Comparison of ENCODE assay signal across 1 cellular context in the genomic region with DNA sequence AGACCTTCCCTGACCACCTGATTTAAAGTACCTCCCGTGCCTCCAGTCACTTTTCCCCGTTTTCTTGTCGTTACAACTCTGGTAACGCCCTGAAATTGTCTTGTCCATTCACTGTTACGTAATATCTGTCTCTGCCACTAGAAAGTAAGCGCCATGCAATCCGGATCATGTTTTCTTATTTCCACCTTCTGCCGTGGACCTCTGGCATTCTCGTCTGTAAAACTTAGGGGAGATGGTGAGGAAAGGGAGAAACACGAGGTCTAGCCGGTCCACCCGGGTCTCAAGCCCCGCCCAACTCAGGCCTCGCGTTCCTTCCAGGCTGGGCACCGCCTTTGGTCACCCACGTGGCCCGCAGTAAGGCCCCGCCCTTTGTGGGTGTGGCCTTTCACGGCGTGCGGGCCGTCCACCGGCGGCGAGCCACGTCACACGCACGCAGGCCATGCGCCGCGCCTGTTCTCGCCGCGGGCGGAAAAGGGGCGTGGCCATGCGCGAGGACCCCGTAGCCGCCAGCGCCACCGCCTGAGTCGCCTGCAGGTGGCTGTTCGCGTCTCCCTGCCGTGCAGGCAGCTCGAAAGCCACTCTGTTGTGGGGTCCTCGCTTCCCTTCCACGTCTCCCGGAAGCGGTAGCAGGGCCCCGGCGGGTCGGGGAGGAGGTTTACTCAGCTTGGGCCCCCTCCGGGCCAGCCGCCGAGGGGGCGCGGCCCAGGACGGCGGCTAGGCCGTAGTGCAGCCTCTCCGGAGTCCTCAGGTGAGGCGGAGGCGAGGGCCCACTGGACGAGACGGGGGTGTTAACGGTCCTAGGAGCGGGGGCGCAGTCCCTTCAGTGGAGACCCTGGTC.
A peak's percentile ranks its signal among the peaks of the same experiment; 100 is the strongest.
TF ChIP-seq lines count a peak whose summit lies in the region.

A gene with protein sequence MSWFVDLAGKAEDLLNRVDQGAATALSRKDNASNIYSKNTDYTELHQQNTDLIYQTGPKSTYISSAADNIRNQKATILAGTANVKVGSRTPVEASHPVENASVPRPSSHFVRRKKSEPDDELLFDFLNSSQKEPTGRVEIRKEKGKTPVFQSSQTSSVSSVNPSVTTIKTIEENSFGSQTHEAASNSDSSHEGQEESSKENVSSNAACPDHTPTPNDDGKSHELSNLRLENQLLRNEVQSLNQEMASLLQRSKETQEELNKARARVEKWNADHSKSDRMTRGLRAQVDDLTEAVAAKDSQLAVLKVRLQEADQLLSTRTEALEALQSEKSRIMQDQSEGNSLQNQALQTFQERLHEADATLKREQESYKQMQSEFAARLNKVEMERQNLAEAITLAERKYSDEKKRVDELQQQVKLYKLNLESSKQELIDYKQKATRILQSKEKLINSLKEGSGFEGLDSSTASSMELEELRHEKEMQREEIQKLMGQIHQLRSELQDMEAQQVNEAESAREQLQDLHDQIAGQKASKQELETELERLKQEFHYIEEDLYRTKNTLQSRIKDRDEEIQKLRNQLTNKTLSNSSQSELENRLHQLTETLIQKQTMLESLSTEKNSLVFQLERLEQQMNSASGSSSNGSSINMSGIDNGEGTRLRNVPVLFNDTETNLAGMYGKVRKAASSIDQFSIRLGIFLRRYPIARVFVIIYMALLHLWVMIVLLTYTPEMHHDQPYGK (plus strand): TSS at position 597 of the 838 bp plus-strand sequence. CDS start 3,133 bp downstream, outside the sequence.

TF ChIP-seq in HepG2, 621 proteins besides CTCF, POLR2A, EP300 and RAD21 (continued from another document and continues in another):
- TF ChIP-seq, protein P1, sequence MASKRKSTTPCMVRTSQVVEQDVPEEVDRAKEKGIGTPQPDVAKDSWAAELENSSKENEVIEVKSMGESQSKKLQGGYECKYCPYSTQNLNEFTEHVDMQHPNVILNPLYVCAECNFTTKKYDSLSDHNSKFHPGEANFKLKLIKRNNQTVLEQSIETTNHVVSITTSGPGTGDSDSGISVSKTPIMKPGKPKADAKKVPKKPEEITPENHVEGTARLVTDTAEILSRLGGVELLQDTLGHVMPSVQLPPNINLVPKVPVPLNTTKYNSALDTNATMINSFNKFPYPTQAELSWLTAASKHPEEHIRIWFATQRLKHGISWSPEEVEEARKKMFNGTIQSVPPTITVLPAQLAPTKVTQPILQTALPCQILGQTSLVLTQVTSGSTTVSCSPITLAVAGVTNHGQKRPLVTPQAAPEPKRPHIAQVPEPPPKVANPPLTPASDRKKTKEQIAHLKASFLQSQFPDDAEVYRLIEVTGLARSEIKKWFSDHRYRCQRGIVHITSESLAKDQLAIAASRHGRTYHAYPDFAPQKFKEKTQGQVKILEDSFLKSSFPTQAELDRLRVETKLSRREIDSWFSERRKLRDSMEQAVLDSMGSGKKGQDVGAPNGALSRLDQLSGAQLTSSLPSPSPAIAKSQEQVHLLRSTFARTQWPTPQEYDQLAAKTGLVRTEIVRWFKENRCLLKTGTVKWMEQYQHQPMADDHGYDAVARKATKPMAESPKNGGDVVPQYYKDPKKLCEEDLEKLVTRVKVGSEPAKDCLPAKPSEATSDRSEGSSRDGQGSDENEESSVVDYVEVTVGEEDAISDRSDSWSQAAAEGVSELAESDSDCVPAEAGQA (IDR thresholded peaks at IDR 0.05; ENCODE audit: low read depth): no peak; the same call in 1 of the 2 replicates
- TF ChIP-seq, protein P1 (CRISPR knock-in tag; IDR thresholded peaks at IDR 0.05; ENCODE audit: borderline replicate concordance): 0 out of 2 replicates have a peak, but pooled peaks have one; percentile 20
- TF ChIP-seq RARA (CRISPR knock-in tag; IDR thresholded peaks at IDR 0.05) (peak; percentile 7; the same call in 1 of the 2 replicates), CBFB (CRISPR knock-in tag; IDR thresholded peaks at IDR 0.05) (peak; percentile 80; the same call in 1 of the 2 replicates), CREM (IDR thresholded peaks at IDR 0.05) (peak; percentile 62), CREM (CRISPR knock-in tag; IDR thresholded peaks at IDR 0.05) (peak; percentile 10; the same call in 1 of the 2 replicates), RFX1 (IDR thresholded peaks at IDR 0.05) (no peak), ZNF572 (CRISPR knock-in tag; IDR thresholded peaks at IDR 0.05) (no peak), ASH2L (IDR thresholded peaks at IDR 0.05; ENCODE audit: insufficient read length, low read depth, low read length) (peak; percentile 85), POGZ (CRISPR knock-in tag; IDR thresholded peaks at IDR 0.05) (peak; percentile 94), ZNF34 (CRISPR knock-in tag; IDR thresholded peaks at IDR 0.05; ENCODE audit: borderline replicate concordance) (peak; percentile 50; the same call in 1 of the 2 replicates), DR1 (CRISPR knock-in tag; IDR thresholded peaks at IDR 0.05) (peak; percentile 91), SATB2 (CRISPR knock-in tag; IDR thresholded peaks at IDR 0.05) (no peak), ZNF124 (CRISPR knock-in tag; IDR thresholded peaks at IDR 0.05) (peak; percentile 61; the same call in 1 of the 2 replicates), ZFP62 (CRISPR knock-in tag; IDR thresholded peaks at IDR 0.05) (no peak), ZC3H4 (CRISPR knock-in tag; IDR thresholded peaks at IDR 0.05; ENCODE audit: borderline replicate concordance) (no peak), ZFP82 (CRISPR knock-in tag; IDR thresholded peaks at IDR 0.05; ENCODE audit: borderline replicate concordance) (no peak), NPAS2 (CRISPR knock-in tag; IDR thresholded peaks at IDR 0.05; ENCODE audit: borderline replicate concordance) (no peak)
- TF ChIP-seq, protein P2, sequence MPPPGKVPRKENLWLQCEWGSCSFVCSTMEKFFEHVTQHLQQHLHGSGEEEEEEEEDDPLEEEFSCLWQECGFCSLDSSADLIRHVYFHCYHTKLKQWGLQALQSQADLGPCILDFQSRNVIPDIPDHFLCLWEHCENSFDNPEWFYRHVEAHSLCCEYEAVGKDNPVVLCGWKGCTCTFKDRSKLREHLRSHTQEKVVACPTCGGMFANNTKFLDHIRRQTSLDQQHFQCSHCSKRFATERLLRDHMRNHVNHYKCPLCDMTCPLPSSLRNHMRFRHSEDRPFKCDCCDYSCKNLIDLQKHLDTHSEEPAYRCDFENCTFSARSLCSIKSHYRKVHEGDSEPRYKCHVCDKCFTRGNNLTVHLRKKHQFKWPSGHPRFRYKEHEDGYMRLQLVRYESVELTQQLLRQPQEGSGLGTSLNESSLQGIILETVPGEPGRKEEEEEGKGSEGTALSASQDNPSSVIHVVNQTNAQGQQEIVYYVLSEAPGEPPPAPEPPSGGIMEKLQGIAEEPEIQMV (CRISPR knock-in tag; IDR thresholded peaks at IDR 0.05; ENCODE audit: low read depth): no peak
- TF ChIP-seq, protein P3, sequence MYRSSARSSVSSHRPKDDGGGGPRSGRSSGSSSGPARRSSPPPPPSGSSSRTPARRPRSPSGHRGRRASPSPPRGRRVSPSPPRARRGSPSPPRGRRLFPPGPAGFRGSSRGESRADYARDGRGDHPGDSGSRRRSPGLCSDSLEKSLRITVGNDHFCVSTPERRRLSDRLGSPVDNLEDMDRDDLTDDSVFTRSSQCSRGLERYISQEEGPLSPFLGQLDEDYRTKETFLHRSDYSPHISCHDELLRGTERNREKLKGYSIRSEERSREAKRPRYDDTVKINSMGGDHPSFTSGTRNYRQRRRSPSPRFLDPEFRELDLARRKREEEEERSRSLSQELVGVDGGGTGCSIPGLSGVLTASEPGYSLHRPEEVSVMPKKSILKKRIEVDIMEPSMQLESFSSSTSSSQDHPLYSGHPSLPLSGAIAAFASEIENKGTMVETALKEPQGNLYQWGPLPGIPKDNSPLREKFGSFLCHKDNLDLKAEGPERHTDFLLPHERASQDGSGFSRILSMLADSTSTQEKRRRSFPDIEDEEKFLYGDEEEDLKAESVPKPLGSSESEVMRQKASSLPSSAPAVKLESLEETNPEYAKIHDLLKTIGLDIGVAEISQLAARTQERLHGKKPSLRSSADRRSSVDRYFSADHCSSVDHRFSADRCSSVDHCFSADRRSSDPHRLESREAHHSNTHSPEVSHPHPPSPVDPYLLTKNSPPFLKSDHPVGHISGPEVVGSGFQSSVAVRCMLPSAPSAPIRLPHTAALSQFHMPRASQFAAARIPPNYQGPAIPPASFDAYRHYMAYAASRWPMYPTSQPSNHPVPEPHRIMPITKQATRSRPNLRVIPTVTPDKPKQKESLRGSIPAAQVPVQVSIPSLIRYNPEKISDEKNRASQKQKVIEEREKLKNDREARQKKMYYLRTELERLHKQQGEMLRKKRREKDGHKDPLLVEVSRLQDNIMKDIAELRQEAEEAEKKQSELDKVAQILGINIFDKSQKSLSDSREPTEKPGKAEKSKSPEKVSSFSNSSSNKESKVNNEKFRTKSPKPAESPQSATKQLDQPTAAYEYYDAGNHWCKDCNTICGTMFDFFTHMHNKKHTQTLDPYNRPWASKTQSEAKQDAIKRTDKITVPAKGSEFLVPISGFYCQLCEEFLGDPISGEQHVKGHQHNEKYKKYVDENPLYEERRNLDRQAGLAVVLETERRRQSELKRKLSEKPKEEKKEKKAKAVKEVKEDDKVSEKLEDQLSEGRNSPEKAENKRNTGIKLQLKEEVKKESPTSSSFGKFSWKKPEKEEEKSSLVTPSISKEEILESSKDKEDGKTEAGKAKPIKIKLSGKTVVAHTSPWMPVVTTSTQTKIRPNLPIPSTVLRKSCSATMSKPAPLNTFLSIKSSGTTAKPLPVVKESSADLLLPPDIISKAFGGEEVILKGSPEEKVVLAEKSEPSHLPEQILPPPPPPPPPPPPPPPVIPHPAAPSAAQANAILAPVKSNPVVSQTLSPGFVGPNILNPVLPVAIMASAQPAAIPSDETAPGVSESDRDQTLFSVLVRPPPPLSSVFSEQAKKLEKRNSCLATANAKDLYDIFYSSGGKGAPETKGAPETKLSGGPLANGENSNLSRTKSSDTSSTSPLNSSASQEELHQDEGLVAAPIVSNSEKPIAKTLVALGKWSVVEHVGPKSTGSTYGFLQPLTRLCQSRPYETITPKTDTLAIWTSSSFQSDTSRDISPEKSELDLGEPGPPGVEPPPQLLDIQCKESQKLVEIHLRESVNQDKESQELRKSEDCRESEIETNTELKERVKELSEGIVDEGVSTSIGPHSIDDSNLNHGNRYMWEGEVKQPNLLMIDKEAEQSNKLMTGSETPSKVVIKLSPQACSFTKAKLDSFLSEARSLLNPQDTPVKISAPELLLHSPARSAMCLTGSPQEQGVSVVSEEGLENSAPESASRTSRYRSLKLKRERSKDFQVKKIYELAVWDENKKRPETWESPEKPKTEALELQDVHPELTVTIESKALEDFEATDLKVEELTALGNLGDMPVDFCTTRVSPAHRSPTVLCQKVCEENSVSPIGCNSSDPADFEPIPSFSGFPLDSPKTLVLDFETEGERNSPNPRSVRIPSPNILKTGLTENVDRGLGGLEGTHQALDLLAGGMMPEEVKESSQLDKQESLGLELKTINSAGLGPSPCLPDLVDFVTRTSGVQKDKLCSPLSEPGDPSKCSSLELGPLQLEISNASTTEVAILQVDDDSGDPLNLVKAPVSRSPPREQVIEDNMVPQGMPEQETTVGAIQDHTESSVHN (CRISPR knock-in tag; IDR thresholded peaks at IDR 0.05): no peak
- TF ChIP-seq, protein P4, sequence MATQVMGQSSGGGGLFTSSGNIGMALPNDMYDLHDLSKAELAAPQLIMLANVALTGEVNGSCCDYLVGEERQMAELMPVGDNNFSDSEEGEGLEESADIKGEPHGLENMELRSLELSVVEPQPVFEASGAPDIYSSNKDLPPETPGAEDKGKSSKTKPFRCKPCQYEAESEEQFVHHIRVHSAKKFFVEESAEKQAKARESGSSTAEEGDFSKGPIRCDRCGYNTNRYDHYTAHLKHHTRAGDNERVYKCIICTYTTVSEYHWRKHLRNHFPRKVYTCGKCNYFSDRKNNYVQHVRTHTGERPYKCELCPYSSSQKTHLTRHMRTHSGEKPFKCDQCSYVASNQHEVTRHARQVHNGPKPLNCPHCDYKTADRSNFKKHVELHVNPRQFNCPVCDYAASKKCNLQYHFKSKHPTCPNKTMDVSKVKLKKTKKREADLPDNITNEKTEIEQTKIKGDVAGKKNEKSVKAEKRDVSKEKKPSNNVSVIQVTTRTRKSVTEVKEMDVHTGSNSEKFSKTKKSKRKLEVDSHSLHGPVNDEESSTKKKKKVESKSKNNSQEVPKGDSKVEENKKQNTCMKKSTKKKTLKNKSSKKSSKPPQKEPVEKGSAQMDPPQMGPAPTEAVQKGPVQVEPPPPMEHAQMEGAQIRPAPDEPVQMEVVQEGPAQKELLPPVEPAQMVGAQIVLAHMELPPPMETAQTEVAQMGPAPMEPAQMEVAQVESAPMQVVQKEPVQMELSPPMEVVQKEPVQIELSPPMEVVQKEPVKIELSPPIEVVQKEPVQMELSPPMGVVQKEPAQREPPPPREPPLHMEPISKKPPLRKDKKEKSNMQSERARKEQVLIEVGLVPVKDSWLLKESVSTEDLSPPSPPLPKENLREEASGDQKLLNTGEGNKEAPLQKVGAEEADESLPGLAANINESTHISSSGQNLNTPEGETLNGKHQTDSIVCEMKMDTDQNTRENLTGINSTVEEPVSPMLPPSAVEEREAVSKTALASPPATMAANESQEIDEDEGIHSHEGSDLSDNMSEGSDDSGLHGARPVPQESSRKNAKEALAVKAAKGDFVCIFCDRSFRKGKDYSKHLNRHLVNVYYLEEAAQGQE (IDR thresholded peaks at IDR 0.05; ENCODE audit: borderline replicate concordance in 1 of 2, low read depth in 1 of 2, low read length in 2 of 2): peak in 1 of 2 experiments; percentile 56; a peak in 1 of 4 replicates
